15 cellular contexts compared by ENCODE assay signal in the genomic region with DNA sequence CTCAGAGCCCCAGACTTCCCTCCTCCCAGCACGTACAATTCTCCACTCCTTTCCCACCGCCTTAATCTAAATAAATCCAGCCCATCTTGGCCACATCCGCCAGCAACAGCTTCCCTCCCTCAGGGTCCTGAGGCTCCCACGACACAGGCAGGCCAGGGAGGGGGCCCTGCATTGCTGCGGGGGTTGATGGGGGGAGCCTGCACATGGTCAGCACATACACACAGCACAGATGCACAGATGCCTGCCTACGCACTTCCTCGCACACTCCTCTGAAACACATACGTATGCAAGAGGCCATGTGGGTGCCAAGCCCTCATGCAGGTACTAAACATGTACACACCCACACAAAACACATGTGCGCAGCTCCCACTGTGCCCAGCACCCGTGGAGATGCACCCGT. TPM values are rescaled to one million over a fixed set of nuclear protein-coding genes. Genes with fewer than 3 reads are reported as not detected.
DNase-seq lines count a peak whose midpoint lies in the region; TF ChIP-seq lines count a peak whose summit lies in the region.
"Had no signal": no experiment of that assay in that cellular context is flagged by ENCODE, and none has a peak within 500 bp of the region (broad histone marks: within the 10 kb centered on the region; RNA-seq: fewer than 3 reads in every experiment).

No MANE protein-coding gene starts in this region.

- no peak overlapping the region for H3K4ac ChIP-seq in H9 (ENCODE audit: low read depth, low read length)

- peaks cover 56 to 73% of the 10 kb centered on the region in 2 experiments for H3K4me1 Mint-ChIP-seq in H9
- H3K4me1 Mint-ChIP-seq: B cell had no signal

- POLR2A ChIA-PET in AG04449 (lab: Yijun Ruan, JAX): interaction anchor here (1.0 to 9.7 kb wide), 2 partner anchors 11 to 18 kb away, joined by 3 to 115 read pairs; a partner anchor contains a TSS

- no peak overlapping the region for H3K14ac ChIP-seq in H9 (ENCODE audit: insufficient read depth, low read length)

- no peak overlapping the region for H3K27ac Mint-ChIP-seq in H9
- H3K27ac Mint-ChIP-seq: activated CD4-positive, alpha-beta T cell treated with anti-CD3 and anti-CD28 coated beads, Interleukin-2, amount 10 ng/mL, durations not matched to agents 24 days and 14 days; activated naive CD4-positive, alpha-beta T cell treated with anti-CD3 and anti-CD28 coated beads, Interleukin-2, amount 50 U/mL, for 72 hours; B cell; memory B cell had no signal

- no peak overlapping the region for H2BK12ac ChIP-seq in H9 (ENCODE audit: insufficient read length, low read depth, low read length)

- DNase-seq in AG04449 (ENCODE audit: low read depth, low spot score): peak; percentile 83
- DNase-seq in UCSD-AML1 (lab: John Stamatoyannopoulos, UW; ENCODE audit: unreplicated experiment): peak; percentile 52
- DNase-seq in foreskin fibroblast: peak; percentile 79 to 82
- DNase-seq in NCI-H2081 (lab: John Stamatoyannopoulos, UW): no peak
- no peak for DNase-seq in 8988T
- no peak for DNase-seq in cerebellum (ENCODE audit: low spot score)
- no peak for DNase-seq in H9
- DNase-seq: activated CD4-positive, alpha-beta T cell treated with anti-CD3 and anti-CD28 coated beads, Interleukin-2, amount 10 ng/mL, durations not matched to agents 24 days and 14 days; erythroblast; SIG-M5; substantia nigra had no signal

- no peak overlapping the region for H3K56ac ChIP-seq in H9 (ENCODE audit: insufficient read length, low read depth, low read length)

- CTCF ChIA-PET in AG04449 (lab: Yijun Ruan, JAX): interaction anchor here (3.6 to 16.8 kb wide), 3 partner anchors 11 to 77 kb away, joined by 22 to 222 read pairs (median 52); a partner anchor contains a TSS

- H3K79me1 ChIP-seq in H9 (ENCODE audit: insufficient read depth, low read depth, low read length, poor library complexity, severe bottlenecking): no peaks in the 10 kb centered on the region

- H3K4me1 ChIP-seq in rectal smooth muscle tissue (ENCODE audit: control insufficient read depth, insufficient read depth, low read length) (peaks cover 64% of the 10 kb centered on the region), H9 (ENCODE audit: insufficient read depth, low read length) (peaks cover 22% of the 10 kb centered on the region; the same call in 1 of the 2 replicates)

- no peaks in the 10 kb centered on the region for H3K9me3 ChIP-seq in H9 (ENCODE audit: control insufficient read depth, low read depth, low read length)

- WGBS in H9 (ENCODE audit: extremely low coverage, insufficient read length, low lambda C conversion rate): no CpG with 5 or more reads among the region's 11 CpGs

- H3K36me3 ChIP-seq in rectal smooth muscle tissue (ENCODE audit: control insufficient read depth, insufficient read depth, low read length): no peaks in the 10 kb centered on the region

- H3K9ac ChIP-seq in rectal smooth muscle tissue (ENCODE audit: low read length): no peak overlapping the region
- H3K9ac ChIP-seq in H9 (ENCODE audit: extremely low read depth, insufficient read length, low read length): no peak overlapping the region

- H4K20me1 ChIP-seq in H9 (ENCODE audit: control insufficient read depth, insufficient read depth, insufficient read length): peaks cover 2% of the 10 kb centered on the region

- no peaks in the 10 kb centered on the region for H3K79me2 ChIP-seq in H9 (ENCODE audit: insufficient read depth, low read length)

- no peak overlapping the region for H3K4me3 Mint-ChIP-seq in H9
- H3K4me3 Mint-ChIP-seq: activated CD4-positive, alpha-beta T cell treated with anti-CD3 and anti-CD28 coated beads, Interleukin-2, amount 10 ng/mL, durations not matched to agents 24 days and 14 days; B cell; memory B cell had no signal

- TF ChIP-seq CTCF in AG04449 (IDR thresholded peaks at IDR 0.05; ENCODE audit: insufficient read depth, low read length, missing control alignments) (no peak), foreskin fibroblast (IDR thresholded peaks at IDR 0.05; ENCODE audit: low read depth, low read length) (no peak), H9 (conservative IDR thresholded peaks at IDR 0.05) (no peak)

- no peak overlapping the region for H2BK20ac ChIP-seq in H9 (ENCODE audit: low read depth, low read length, poor library complexity, severe bottlenecking)

- no peak overlapping the region for H4K5ac ChIP-seq in H9 (ENCODE audit: insufficient read length, low read depth, low read length)

- H2BK15ac ChIP-seq in H9 (ENCODE audit: low read depth, low read length): no peak overlapping the region

- no peak overlapping the region for H3T11ph ChIP-seq in H9 (ENCODE audit: low read length)

- no peaks in the 10 kb centered on the region for H3K27me3 ChIP-seq in rectal smooth muscle tissue (ENCODE audit: control insufficient read depth, insufficient read depth, low read length)
- no peaks in the 10 kb centered on the region for H3K27me3 ChIP-seq in H9 (ENCODE audit: insufficient read depth, low read length)

- H3K18ac ChIP-seq in H9 (ENCODE audit: insufficient read length, low read depth, low read length): no peak overlapping the region

- H3K4me2 ChIP-seq in H9 (ENCODE audit: insufficient read depth, insufficient read length, low read length): no peak overlapping the region

- H2BK5ac ChIP-seq in H9 (ENCODE audit: insufficient read length, low read length): no peak overlapping the region

- no peaks in the 10 kb centered on the region for H3K9me3 Mint-ChIP-seq in H9
- H3K9me3 Mint-ChIP-seq: activated CD4-positive, alpha-beta T cell treated with anti-CD3 and anti-CD28 coated beads, Interleukin-2, amount 10 ng/mL, durations not matched to agents 24 days and 14 days; activated naive CD4-positive, alpha-beta T cell treated with anti-CD3 and anti-CD28 coated beads, Interleukin-2, amount 50 U/mL, for 72 hours; memory B cell had no signal

- H3K27ac ChIP-seq in rectal smooth muscle tissue (ENCODE audit: low read depth, low read length) (peak overlapping the region; percentile 47), H9 (ENCODE audit: insufficient read length, low read depth, low read length) (no peak overlapping the region)

- no peaks in the 10 kb centered on the region for H3K23me2 ChIP-seq in H9 (ENCODE audit: insufficient read length, low read depth, low read length, poor library complexity, severe bottlenecking)

- no peak overlapping the region for H4K8ac ChIP-seq in H9 (replicated peaks; ENCODE audit: insufficient read length, low read depth, low read length)

- no peak overlapping the region for H2AFZ ChIP-seq in H9 (ENCODE audit: low read length)

- H3K27me3 Mint-ChIP-seq in H9 (ENCODE audit: low read depth): peaks cover 18% of the 10 kb centered on the region
- H3K27me3 Mint-ChIP-seq: activated CD4-positive, alpha-beta T cell treated with anti-CD3 and anti-CD28 coated beads, Interleukin-2, amount 10 ng/mL, durations not matched to agents 24 days and 14 days; B cell had no signal

- H4K91ac ChIP-seq in H9 (ENCODE audit: insufficient read length, low read depth, low read length): no peak overlapping the region

- no peak overlapping the region; the same call in 1 of the 2 replicates for H3K4me3 ChIP-seq in AG04449 (ENCODE audit: low read depth, low read length)
- H3K4me3 ChIP-seq in foreskin fibroblast (ENCODE audit: low read depth in 1 of 2, low read length in 2 of 2): no peak overlapping the region
- no peak overlapping the region for H3K4me3 ChIP-seq in rectal smooth muscle tissue (ENCODE audit: low read length)

- no peaks in the 10 kb centered on the region for H3K36me3 Mint-ChIP-seq in H9 (ENCODE audit: insufficient read depth in 1 of 3, low read depth in 3 of 3)
- H3K36me3 Mint-ChIP-seq: activated naive CD4-positive, alpha-beta T cell treated with anti-CD3 and anti-CD28 coated beads, Interleukin-2, amount 50 U/mL, for 72 hours; memory B cell had no signal

- H3K23ac ChIP-seq in H9 (ENCODE audit: insufficient read length, low read depth, low read length): no peak overlapping the region

- H2BK120ac ChIP-seq in H9 (ENCODE audit: low read depth, low read length, poor library complexity, severe bottlenecking): no peak overlapping the region

- no peak overlapping the region for H2AK5ac ChIP-seq in H9 (ENCODE audit: insufficient read length, low read length)

RNA-seq across cellular contexts. Expression of a gene that starts 14.8 kb away (rescaled TPM):
- 37.9 TPM for total RNA-seq in cerebellum
- 2.2 and 3.9 TPM in 2 replicates for total RNA-seq in H9 (2021)

RNA-seq across cellular contexts. Expression of a gene that starts 25.7 kb away (rescaled TPM):
- total RNA-seq in cerebellum: not detected
- total RNA-seq in H9 (2021): 0.22 TPM in 1 of 2 replicates, not detected in the other
- total RNA-seq: activated CD4-positive, alpha-beta T cell treated with anti-CD3 and anti-CD28 coated beads, Interleukin-2, amount 10 ng/mL, durations not matched to agents 24 days and 14 days; activated naive CD4-positive, alpha-beta T cell treated with anti-CD3 and anti-CD28 coated beads, Interleukin-2, amount 50 U/mL, for 72 hours; B cell had no signal

RNA-seq across cellular contexts. Expression of a gene that starts 49.0 kb away (rescaled TPM):
- 5.9 TPM for total RNA-seq in cerebellum
- not detected in 2 replicates for total RNA-seq in H9 (2021)
- total RNA-seq: activated CD4-positive, alpha-beta T cell treated with anti-CD3 and anti-CD28 coated beads, Interleukin-2, amount 10 ng/mL, durations not matched to agents 24 days and 14 days; activated naive CD4-positive, alpha-beta T cell treated with anti-CD3 and anti-CD28 coated beads, Interleukin-2, amount 50 U/mL, for 72 hours; B cell had no signal

RNA-seq across cellular contexts. Expression of a gene that starts 54.5 kb away (rescaled TPM):
- total RNA-seq in cerebellum (8.7 TPM), H9 (2021) (0.13 TPM in 1 of 2 replicates, not detected in the other)
- total RNA-seq: activated CD4-positive, alpha-beta T cell treated with anti-CD3 and anti-CD28 coated beads, Interleukin-2, amount 10 ng/mL, durations not matched to agents 24 days and 14 days had no signal

Comparison
In these comparisons a context has a peak if more than half of its experiments do, and no peak if none do; other contexts are left out.
1. DNase-seq: peak in AG04449 (single experiment), UCSD-AML1 (single experiment) and foreskin fibroblast (2 of 2); none in NCI-H2081 (0 of 2), 8988T (single experiment), cerebellum (single experiment) and H9 (single experiment).